Comparison of ENCODE assay signal across 32 cellular contexts in the genomic region with DNA sequence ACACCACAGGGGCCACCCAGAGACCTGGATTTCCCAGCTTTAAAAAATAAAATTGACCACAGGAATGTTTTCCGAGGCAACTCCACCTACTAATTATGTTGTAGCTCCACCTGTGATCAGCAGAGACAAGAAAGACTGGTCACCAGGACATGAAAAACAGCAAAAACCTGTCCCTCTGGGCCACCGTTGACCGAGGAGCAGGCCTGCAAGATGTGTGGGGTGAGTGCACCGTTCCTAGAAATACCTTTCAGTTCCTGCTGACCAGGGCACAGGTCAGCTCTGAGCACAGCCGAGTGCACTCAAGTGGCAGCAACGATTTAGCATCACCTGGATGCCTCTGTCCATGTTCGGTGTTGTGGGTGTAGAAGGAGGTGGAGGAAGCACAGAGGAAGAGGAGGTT. TPM values are rescaled to one million over a fixed set of nuclear protein-coding genes. Genes with fewer than 3 reads are reported as not detected.
"Had no signal": no experiment of that assay in that cellular context is flagged by ENCODE, and none has a peak within 500 bp of the region (broad histone marks: within the 10 kb centered on the region; RNA-seq: fewer than 3 reads in every experiment).

No MANE protein-coding gene starts in this region.

- H3K4me3 ChIP-seq: MG63 had no signal

- H3K36me3 ChIP-seq: brain microvascular endothelial cell, MG63, WERI-Rb-1 had no signal

- H3K27me3 Mint-ChIP-seq: activated T-helper 17 cell treated with anti-CD3 and anti-CD28 coated beads, Interleukin-2, amount 50 U/mL, for 72 hours had no signal

- H3K4me3 Mint-ChIP-seq: activated CD4-positive, alpha-beta T cell treated with anti-CD3 and anti-CD28 coated beads, Interleukin-2, amount 10 ng/mL, durations not matched to agents 24 days and 14 days; activated CD8-positive, alpha-beta T cell treated with anti-CD3 and anti-CD28 coated beads for 36 hours; activated naive CD8-positive, alpha-beta T cell treated with anti-CD3 and anti-CD28 coated beads for 36 hours; activated T-cell treated with anti-CD3 and anti-CD28 coated beads, Interleukin-2, amount 50 U/mL, for 72 hours; activated T-helper 17 cell treated with anti-CD3 and anti-CD28 coated beads, Interleukin-2, amount 50 U/mL, for 72 hours had no signal

- H3K4me1 Mint-ChIP-seq: activated CD4-positive, alpha-beta T cell treated with anti-CD3 and anti-CD28 coated beads, Interleukin-2, amount 10 ng/mL, durations not matched to agents 24 days and 14 days; activated naive CD8-positive, alpha-beta T cell treated with anti-CD3 and anti-CD28 coated beads for 36 hours; activated T-helper 17 cell treated with anti-CD3 and anti-CD28 coated beads, Interleukin-2, amount 50 U/mL, for 72 hours had no signal

- H3K27ac ChIP-seq: brain microvascular endothelial cell, WERI-Rb-1 had no signal

- H3K36me3 Mint-ChIP-seq: activated naive CD8-positive, alpha-beta T cell treated with anti-CD3 and anti-CD28 coated beads for 36 hours had no signal

- DNase-seq: activated CD4-positive, alpha-beta T cell treated with anti-CD3 and anti-CD28 coated beads for 1 hour; activated CD4-positive, alpha-beta T cell treated with anti-CD3 and anti-CD28 coated beads, Interleukin-2, amount 10 ng/mL, durations not matched to agents 24 days and 14 days; activated CD4-positive, alpha-beta T cell treated with anti-CD3 and anti-CD28 coated beads, Interleukin-2, amount 50 U/mL, for 4 hours; activated CD4-positive, CD25-positive, alpha-beta regulatory T cell; activated CD8-positive, alpha-beta T cell treated with anti-CD3 and anti-CD28 coated beads for 36 hours; activated effector memory CD4-positive, alpha-beta T cell treated with anti-CD3 and anti-CD28 coated beads, Interleukin-2, amount 50 U/mL, for 16 hours; activated naive CD4-positive, alpha-beta T cell; activated naive CD4-positive, alpha-beta T cell treated with anti-CD3 and anti-CD28 coated beads, Interleukin-2, amount 50 U/mL, for 16 hours; activated naive CD8-positive, alpha-beta T cell treated with anti-CD3 and anti-CD28 coated beads for 36 hours; activated T-cell treated with anti-CD3 and anti-CD28 coated beads, Interleukin-2, amount 50 U/mL, for 1 hour; activated T-cell treated with anti-CD3 and anti-CD28 coated beads, Interleukin-2, amount 50 U/mL, for 72 hours; amniotic stem cell; brain microvascular endothelial cell; Kasumi-1; KG1; MG63; NCI-H1048; NCI-H1436 treated with DMSO at 0.1 percent for 48 hours; NCI-H1694 treated with DMSO at 0.1 percent for 48 hours; NCI-H2029; NCI-H345; NCI-H524 treated with DMSO at 0.1 percent for 48 hours; RPMI8226; SHP77 treated with DMSO at 0.1 percent for 48 hours; SW 1271; T-helper 1 cell; T-helper 2 cell; T-helper 9 cell; WERI-Rb-1 had no signal

- H3K27ac Mint-ChIP-seq: activated CD4-positive, alpha-beta T cell treated with anti-CD3 and anti-CD28 coated beads, Interleukin-2, amount 10 ng/mL, durations not matched to agents 24 days and 14 days; activated CD8-positive, alpha-beta T cell treated with anti-CD3 and anti-CD28 coated beads for 36 hours; activated naive CD8-positive, alpha-beta T cell treated with anti-CD3 and anti-CD28 coated beads for 36 hours; activated T-cell treated with anti-CD3 and anti-CD28 coated beads, Interleukin-2, amount 50 U/mL, for 72 hours; activated T-helper 17 cell treated with anti-CD3 and anti-CD28 coated beads, Interleukin-2, amount 50 U/mL, for 72 hours had no signal

- H3K27me3 ChIP-seq: brain microvascular endothelial cell, MG63 had no signal

- H3K9me3 ChIP-seq: MG63 had no signal

RNA-seq across cellular contexts. Expression of gene FZD10, which starts 16.9 kb away (rescaled TPM):
- total RNA-seq: activated CD4-positive, alpha-beta T cell treated with anti-CD3 and anti-CD28 coated beads, Interleukin-2, amount 10 ng/mL, durations not matched to agents 24 days and 14 days; activated CD8-positive, alpha-beta memory T cell treated with anti-CD3 and anti-CD28 coated beads for 36 hours; activated CD8-positive, alpha-beta T cell treated with anti-CD3 and anti-CD28 coated beads for 36 hours; activated naive CD8-positive, alpha-beta T cell treated with anti-CD3 and anti-CD28 coated beads for 36 hours; activated T-cell treated with anti-CD3 and anti-CD28 coated beads, Interleukin-2, amount 50 U/mL, for 72 hours; activated T-helper 17 cell treated with anti-CD3 and anti-CD28 coated beads, Interleukin-2, amount 50 U/mL, for 72 hours; NCI-H460 had no signal
